ENCODE assay signal across 9 cellular contexts in genomic region chr3:42071720-42072582, GRCh38. TPM values are rescaled to one million over a fixed set of nuclear protein-coding genes. Genes with fewer than 3 reads are reported as not detected.
DNase-seq lines count a peak whose midpoint lies in the region; ATAC-seq, FAIRE-seq and TF ChIP-seq lines count a peak whose summit lies in the region.
"Had no signal": no experiment of that assay in that cellular context is flagged by ENCODE, and none has a peak within 500 bp of the region (broad histone marks: within the 10 kb centered on the region; RNA-seq: fewer than 3 reads in every experiment).

No MANE protein-coding gene starts in this region.

- H3K9me3 Mint-ChIP-seq in immature natural killer cell = no peaks in the 10 kb centered on the region
- H3K9me3 Mint-ChIP-seq: activated naive CD4-positive, alpha-beta T cell treated with anti-CD3 and anti-CD28 coated beads, Interleukin-2, amount 50 U/mL, for 24 hours had no signal

- TF ChIP-seq RAD21 in HepG2 (CRISPR knock-in tag; IDR thresholded peaks at IDR 0.05) = no peak

- peaks cover 84% of the 10 kb centered on the region for H4K20me1 ChIP-seq in OCI-LY3 (ENCODE audit: insufficient read depth, low read length)
- H4K20me1 ChIP-seq in HepG2 (ENCODE audit: insufficient read depth, low read length) = no peaks in the 10 kb centered on the region; the same call in 1 of the 2 replicates

- TF ChIP-seq CTCF in OCI-LY3 (IDR thresholded peaks at IDR 0.05; ENCODE audit: low read depth, low read length) = no peak
- no peak for TF ChIP-seq CTCF in HepG2 (CRISPR knock-in tag; IDR thresholded peaks at IDR 0.05)

- no peak overlapping the region for H3K27ac ChIP-seq in OCI-LY3 (ENCODE audit: low read length)
- peak overlapping the region; percentile 93 for H3K27ac ChIP-seq in cingulate gyrus (ENCODE audit: low read depth, low read length)
- no peak overlapping the region for H3K27ac ChIP-seq in HepG2 (ENCODE audit: extremely low read length, insufficient read depth, low read length)
- H3K27ac ChIP-seq in substantia nigra (ENCODE audit: low read depth, low read length, poor library complexity, severe bottlenecking) = peak overlapping the region; percentile 82

- CTCF ChIA-PET in HepG2 (lab: Yijun Ruan, JAX; ENCODE audit: low intra/inter-chr PET ratio, low total read pairs) = no interaction called here

- H2AFZ ChIP-seq in OCI-LY3 (ENCODE audit: low read depth, low read length) (no peak overlapping the region), HepG2 (ENCODE audit: low read length) (no peak overlapping the region)

- H3K9ac ChIP-seq in OCI-LY3 (ENCODE audit: low read length) (peak overlapping the region; percentile 14; the same call in 1 of the 2 replicates), HepG2 (ENCODE audit: insufficient read depth, low read depth, low read length) (no peak overlapping the region)

- H3K9me3 ChIP-seq in OCI-LY3 (ENCODE audit: insufficient read depth, low read length) (no peaks in the 10 kb centered on the region), HepG2 (ENCODE audit: low read length) (no peaks in the 10 kb centered on the region)

- intact Hi-C loops in HepG2 (cut with micrococcal nuclease; ENCODE audit: unreplicated experiment) = no loop called here

- H3K27me3 ChIP-seq in OCI-LY3 (ENCODE audit: low read depth, low read length) (no peaks in the 10 kb centered on the region), HepG2 (ENCODE audit: control insufficient read depth in 1 of 2, insufficient read depth in 2 of 2, low read length in 2 of 2) (no peaks in the 10 kb centered on the region)

- no peaks in the 10 kb centered on the region for H3K36me3 Mint-ChIP-seq in immature natural killer cell

- in situ Hi-C loops in HepG2 (cut with HindIII; ENCODE audit: extremely low pct_ligation_motif_present, low pct_unique_long_range_greater_than_20kb) = no loop called here

- POLR2A ChIA-PET in HepG2 (lab: Yijun Ruan, JAX) = no interaction called here

- BruUV-seq in HepG2 (replicated peaks; lab: Mats Ljungman, UMichigan) = no TSS peak

- H3K4me3 Mint-ChIP-seq in immature natural killer cell = peak overlapping the region in 2 of 5 donors; percentile 38 to 52
- H3K4me3 Mint-ChIP-seq: activated naive CD4-positive, alpha-beta T cell treated with anti-CD3 and anti-CD28 coated beads, Interleukin-2, amount 50 U/mL, for 24 hours had no signal

- H3K79me2 ChIP-seq in OCI-LY3 (ENCODE audit: low read length) (peaks cover 97% of the 10 kb centered on the region), HepG2 (ENCODE audit: insufficient read depth, low read length) (peaks cover 52% of the 10 kb centered on the region)

- DNase-seq in HepG2 (ENCODE audit: low spot score) (peak; percentile 39), substantia nigra (lab: John Stamatoyannopoulos, UW) (peak in 46 of 49 donors; percentile 24 to 93 (median 74)), immature natural killer cell (no peak), erythroblast (lab: John Stamatoyannopoulos, UW) (no peak)

- TF ChIP-seq POLR2A in GM18505 (IDR thresholded peaks at IDR 0.05; ENCODE audit: borderline replicate concordance, extremely low read depth, insufficient read depth, insufficient read length) = no peak
- no peak for TF ChIP-seq POLR2A in HepG2 (IDR thresholded peaks at IDR 0.05; ENCODE audit: insufficient read depth in 1 of 2, low read depth in 2 of 2, low read length in 2 of 2)
- no peak for TF ChIP-seq POLR2A in erythroblast (IDR thresholded peaks at IDR 0.05; ENCODE audit: low read length)

- TF ChIP-seq EP300 in HepG2 (IDR thresholded peaks at IDR 0.05; ENCODE audit: low read depth in 2 of 2, low read length in 2 of 2) = no peak
- TF ChIP-seq EP300 in HepG2 (CRISPR knock-in tag; IDR thresholded peaks at IDR 0.05; ENCODE audit: borderline replicate concordance) = no peak

- peak; percentile 51 for ATAC-seq in GM18505 (IDR thresholded peaks at IDR 0.05; ENCODE audit: unreplicated experiment)
- peak; percentile 64 for ATAC-seq in HG03432 (IDR thresholded peaks at IDR 0.05; ENCODE audit: unreplicated experiment)
- peak; percentile 53 for ATAC-seq in HepG2

- H3K4me1 ChIP-seq in OCI-LY3 (ENCODE audit: low read length) (peaks cover 53% of the 10 kb centered on the region), HepG2 (ENCODE audit: insufficient read depth, low read length) (peaks cover 56% of the 10 kb centered on the region)

- 81% methylated on average over 4 of the region's 14 CpGs for WGBS in HepG2 (ENCODE audit: low lambda C conversion rate)

- H3K4me2 ChIP-seq in OCI-LY3 (ENCODE audit: low read length) (peak overlapping the region; percentile 76), HepG2 (ENCODE audit: low read depth, low read length) (0 out of 2 replicates have a peak overlapping the region, but pooled peaks have one; percentile 31)

- peak overlapping the region; percentile 47 for H3K4me3 ChIP-seq in OCI-LY3 (ENCODE audit: low read length)
- no peak overlapping the region for H3K4me3 ChIP-seq in HepG2 (replicated peaks in 1 of 3; ENCODE audit: insufficient read depth in 1 of 3, low read depth in 2 of 3, low read length in 3 of 3)

- peaks cover 15% of the 10 kb centered on the region for H3K36me3 ChIP-seq in OCI-LY3 (replicated peaks; ENCODE audit: low read depth, low read length)
- no peaks in the 10 kb centered on the region; a peak in 2 of 5 replicates for H3K36me3 ChIP-seq in HepG2 (replicated peaks in 1 of 2; ENCODE audit: control insufficient read depth in 1 of 2, insufficient read depth in 2 of 2, low read length in 2 of 2)

- H3K4me1 Mint-ChIP-seq in immature natural killer cell = peaks cover 38 to 52% of the 10 kb centered on the region in 2 donors

- no peaks in the 10 kb centered on the region for H3K27me3 Mint-ChIP-seq in immature natural killer cell (ENCODE audit: low read depth in 3 of 3)
- H3K27me3 Mint-ChIP-seq: activated naive CD4-positive, alpha-beta T cell treated with anti-CD3 and anti-CD28 coated beads, Interleukin-2, amount 50 U/mL, for 24 hours had no signal

- H3K27ac Mint-ChIP-seq in immature natural killer cell = peak overlapping the region in 3 of 6 donors; percentile 23 to 72 (median 32)
- H3K27ac Mint-ChIP-seq: activated naive CD4-positive, alpha-beta T cell treated with anti-CD3 and anti-CD28 coated beads, Interleukin-2, amount 50 U/mL, for 24 hours had no signal

- FAIRE-seq in HepG2 (lab: Jason Lieb, UNC) = no peak

TF ChIP-seq in HepG2, 621 proteins besides CTCF, POLR2A, EP300 and RAD21 (continues in another document):
- TF ChIP-seq JUNB (CRISPR knock-in tag; IDR thresholded peaks at IDR 0.05; ENCODE audit: borderline replicate concordance) (no peak), SIN3B (IDR thresholded peaks at IDR 0.05; ENCODE audit: low read length) (no peak), ZFX (CRISPR knock-in tag; IDR thresholded peaks at IDR 0.05; ENCODE audit: low read depth) (no peak), FOXA1 (IDR thresholded peaks at IDR 0.05) (no peak), FOXA1 (CRISPR knock-in tag; IDR thresholded peaks at IDR 0.05) (peak; percentile 35; the same call in 1 of the 2 replicates), SPEN (CRISPR knock-in tag; IDR thresholded peaks at IDR 0.05; ENCODE audit: low read depth) (no peak), HNRNPL (IDR thresholded peaks at IDR 0.05; ENCODE audit: low read depth, low read length) (0 out of 2 replicates have a peak, but pooled peaks have one; percentile 51), POLR2AphosphoS2 (IDR thresholded peaks at IDR 0.05; ENCODE audit: low read depth, low read length) (no peak), ZMYM3 (CRISPR knock-in tag; IDR thresholded peaks at IDR 0.05) (peak; percentile 18; the same call in 1 of the 2 replicates), LBX2 (CRISPR knock-in tag; IDR thresholded peaks at IDR 0.05; ENCODE audit: borderline replicate concordance) (no peak), ZNF101 (CRISPR knock-in tag; IDR thresholded peaks at IDR 0.05; ENCODE audit: borderline replicate concordance, low read depth) (no peak)

RNA-seq across cellular contexts. Expression of gene TRAK1, which starts 19.2 kb away (rescaled TPM):
- total RNA-seq in HepG2 (2016; rRNA removed; fragmentation: Illumina TruSeq; extraction: Trizol) = 20.5 and 22.8 TPM in 2 replicates
- 7.0 and 7.4 TPM in 2 replicates for total RNA-seq in HepG2 (2016; cell fraction: cytosol; rRNA removed; fragmentation: Illumina TruSeq; extraction: Trizol; ENCODE audit: low read depth)
- 18.0 and 21.4 TPM in 2 replicates for total RNA-seq in HepG2 (2016; cell fraction: insoluble cytoplasmic fraction; rRNA removed; fragmentation: Illumina TruSeq; extraction: Trizol)
- total RNA-seq in HepG2 (2016; cell fraction: membrane; rRNA removed; fragmentation: Illumina TruSeq; extraction: Trizol) = 20.7 and 21.5 TPM in 2 replicates
- 26.3 and 30.0 TPM in 2 replicates for total RNA-seq in HepG2 (2016; cell fraction: nucleus; rRNA removed; fragmentation: Illumina TruSeq; extraction: Trizol)
- polyA plus RNA-seq in HepG2 (2011; rRNA removed) (40.8 and 46.6 TPM in 2 replicates), immature natural killer cell (1 to 10 TPM; 2.1 to 7.8 (median 4.4) TPM)
- 29.8 and 35.8 TPM in 2 replicates for polyA plus RNA-seq in HepG2 (2011; cell fraction: cytosol; rRNA removed)
- polyA plus RNA-seq in HepG2 (2011; cell fraction: nucleus; rRNA removed) = 63.9 and 75.8 TPM in 2 replicates
- 21.6 and 24.2 TPM in 2 replicates for polyA plus RNA-seq in HepG2 (2012)
- polyA plus RNA-seq in HepG2 (2016; cell fraction: cytosol; fragmentation: Illumina TruSeq; extraction: Trizol; ENCODE audit: low read depth) = 3.6 and 5.4 TPM in 2 replicates
- polyA plus RNA-seq in HepG2 (2016; cell fraction: insoluble cytoplasmic fraction; fragmentation: Illumina TruSeq; extraction: Trizol; ENCODE audit: low read depth) = 16.6 and 20.2 TPM in 2 replicates
- 11.6 and 12.7 TPM in 2 replicates for polyA plus RNA-seq in HepG2 (2016; cell fraction: membrane; fragmentation: Illumina TruSeq; extraction: Trizol; ENCODE audit: low read depth)
- 39.7 and 45.7 TPM in 2 replicates for polyA plus RNA-seq in HepG2 (2016; cell fraction: nucleus; fragmentation: Illumina TruSeq; extraction: Trizol; ENCODE audit: insufficient read depth, low read depth)
- polyA minus RNA-seq in HepG2 (2011; rRNA and poly(A)+ RNA removed; ENCODE audit: low replicate concordance) = 22.1 and 65.6 TPM in 2 replicates
- polyA minus RNA-seq in HepG2 (2011; cell fraction: cytosol; rRNA and poly(A)+ RNA removed) = 39.4 and 40.2 TPM in 2 replicates
- polyA minus RNA-seq in HepG2 (2011; cell fraction: nucleus; rRNA and poly(A)+ RNA removed) = 71.6 and 79.1 TPM in 2 replicates

Comparison
In these comparisons a context has a peak if more than half of its experiments do, and no peak if none do; other contexts are left out.
1. H3K27ac ChIP-seq: peak in cingulate gyrus (single experiment) and substantia nigra (single experiment); none in OCI-LY3 (single experiment) and HepG2 (single experiment).
2. DNase-seq: peak in HepG2 (single experiment) and substantia nigra (46 of 49); none in immature natural killer cell (0 of 3) and erythroblast (0 of 2).
3. Peak in every context shown above with its lines, with median percentiles within 50 percentile points of each other: ATAC-seq.